Comparison of ENCODE assay signal across 23 cellular contexts in genomic region chr2:121368841-121369240, GRCh38.
"Had no signal": no experiment of that assay in that cellular context is flagged by ENCODE, and none has a peak within 500 bp of the region (broad histone marks: within the 10 kb centered on the region; RNA-seq: fewer than 3 reads in every experiment).

No MANE protein-coding gene starts in this region.

- H3K27ac ChIP-seq: ascending aorta, brain microvascular endothelial cell, gastroesophageal sphincter, neutrophil, pancreas, psoas muscle, right atrium auricular region had no signal

- H3K9me3 ChIP-seq: ascending aorta, gastroesophageal sphincter, neutrophil, pancreas, psoas muscle, right atrium auricular region had no signal

- ATAC-seq: activated T-cell treated with anti-CD3 and anti-CD28 coated beads, Interleukin-2, amount 50 U/mL, for 4 hours; gastroesophageal sphincter; left colon; pancreas; psoas muscle; stimulated activated naive CD8-positive, alpha-beta T cell treated with anti-CD3 and anti-CD28 coated beads, Interleukin-15, Interleukin-2, amounts not matched to agents 100 U/mL and 50 U/mL, for 24 hours had no signal

- H3K4me1 ChIP-seq: pancreas had no signal

- H3K27me3 ChIP-seq: ascending aorta, brain microvascular endothelial cell, gastroesophageal sphincter, neutrophil, pancreas, right atrium auricular region had no signal

- DNase-seq: activated CD4-positive, alpha-beta T cell treated with anti-CD3 and anti-CD28 coated beads for 1 hour; activated CD4-positive, alpha-beta T cell treated with anti-CD3 and anti-CD28 coated beads, Interleukin-2, amount 50 U/mL, for 1 hour; activated effector memory CD4-positive, alpha-beta T cell treated with anti-CD3 and anti-CD28 coated beads, Interleukin-2, amount 50 U/mL, for 16 hours; activated naive CD4-positive, alpha-beta T cell treated with anti-CD3 and anti-CD28 coated beads, Interleukin-2, amount 50 U/mL, for 16 hours; activated T-cell treated with anti-CD3 and anti-CD28 coated beads, Interleukin-2, amount 50 U/mL, for 4 hours; brain microvascular endothelial cell; central memory CD4-positive, alpha-beta T cell; dermis blood vessel endothelial cell; effector CD8-positive, alpha-beta T cell; erythroblast; head of caudate nucleus; hypothalamus; islet precursor cell; left colon; pancreas; psoas muscle; stimulated activated CD4-positive, alpha-beta T cell treated with anti-CD3 and anti-CD28 coated beads, Interleukin-4, amount 100 ng/mL, for 24 hours; stimulated activated naive CD8-positive, alpha-beta T cell treated with anti-CD3 and anti-CD28 coated beads, Interleukin-15, Interleukin-2, amounts not matched to agents 100 U/mL and 50 U/mL, for 24 hours; T-helper 9 cell had no signal

- H3K4me3 ChIP-seq: ascending aorta, gastroesophageal sphincter, pancreas, psoas muscle, right atrium auricular region had no signal
